9 cellular contexts compared by ENCODE assay signal in the genomic region with DNA sequence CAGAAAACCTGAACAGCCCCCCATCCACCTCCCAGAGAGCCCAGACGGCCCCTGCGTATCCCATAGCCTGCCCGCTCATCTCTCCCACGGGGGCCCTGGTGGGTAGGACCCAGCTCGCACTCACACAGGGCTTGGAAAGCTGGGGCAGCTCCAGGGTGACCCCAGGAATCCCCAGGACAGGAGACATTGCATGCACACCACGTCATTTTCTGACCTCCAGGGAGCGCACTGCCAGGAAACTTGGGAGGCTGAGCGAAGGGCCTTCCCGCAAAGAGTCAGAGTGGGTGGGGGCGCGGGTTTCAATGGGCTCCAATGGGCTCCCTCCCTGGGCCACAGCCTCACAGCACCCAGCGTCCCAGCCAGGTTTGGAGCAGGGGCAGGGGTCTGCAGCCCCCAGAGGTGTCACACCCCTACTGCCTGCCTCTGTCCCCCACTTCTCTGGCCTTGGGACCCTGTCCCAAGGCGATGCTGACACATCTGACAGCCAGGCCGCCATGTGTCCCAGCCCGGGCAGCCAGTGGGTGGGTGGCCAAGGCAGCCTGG. TPM values are rescaled to one million over a fixed set of nuclear protein-coding genes. Genes with fewer than 3 reads are reported as not detected.
DNase-seq lines count a peak whose midpoint lies in the region; ATAC-seq and TF ChIP-seq lines count a peak whose summit lies in the region.
"Had no signal": no experiment of that assay in that cellular context is flagged by ENCODE, and none has a peak within 500 bp of the region (broad histone marks: within the 10 kb centered on the region; RNA-seq: fewer than 3 reads in every experiment).

No MANE protein-coding gene starts in this region.

- no peaks in the 10 kb centered on the region for H3K4me1 Mint-ChIP-seq in activated naive CD8-positive, alpha-beta T cell treated with anti-CD3 and anti-CD28 coated beads for 36 hours

- DNase-seq in HL-60 (ENCODE audit: low read depth in 1 of 2, low spot score in 1 of 2), result no peak
- DNase-seq in ascending aorta (ENCODE audit: low spot score in 2 of 2), result peak; percentile 68 to 92
- peak; percentile 49 for DNase-seq in left lobe of liver (ENCODE audit: low spot score)
- DNase-seq in central memory CD4-positive, alpha-beta T cell, result no peak
- no peak for DNase-seq in caudate nucleus (lab: John Stamatoyannopoulos, UW)
- no peak for DNase-seq in activated naive CD8-positive, alpha-beta T cell treated with anti-CD3 and anti-CD28 coated beads for 36 hours
- DNase-seq: activated T-cell treated with anti-CD3 and anti-CD28 coated beads, Interleukin-2, amount 50 U/mL, for 48 hours had no signal

- H3K36me3 Mint-ChIP-seq in activated naive CD8-positive, alpha-beta T cell treated with anti-CD3 and anti-CD28 coated beads for 36 hours, result no peaks in the 10 kb centered on the region

- H3K4me1 ChIP-seq in ACC112 (ENCODE audit: control insufficient read depth, insufficient read depth, low read length, unreplicated experiment) (peaks cover 40% of the 10 kb centered on the region), ascending aorta (peaks cover 55 to 73% of the 10 kb centered on the region in 2 donors)

- H3K27ac Mint-ChIP-seq in activated naive CD8-positive, alpha-beta T cell treated with anti-CD3 and anti-CD28 coated beads for 36 hours, result no peak overlapping the region

- no peaks in the 10 kb centered on the region for H3K36me3 ChIP-seq in ACC112 (ENCODE audit: insufficient read depth, low read length)
- H3K36me3 ChIP-seq in ascending aorta, result no peaks in the 10 kb centered on the region

- H3K27ac ChIP-seq in ACC112 (ENCODE audit: low read depth, low read length) (peak overlapping the region; percentile 91), HL-60 (replicated peaks) (no peak overlapping the region), ascending aorta (peak overlapping the region; percentile 94 to 96), caudate nucleus (ENCODE audit: low read depth, low read length) (no peak overlapping the region)

- no peaks in the 10 kb centered on the region for H3K27me3 Mint-ChIP-seq in activated naive CD8-positive, alpha-beta T cell treated with anti-CD3 and anti-CD28 coated beads for 36 hours

- no peaks in the 10 kb centered on the region for H3K27me3 ChIP-seq in ACC112 (ENCODE audit: insufficient read depth, low read length)
- peaks cover 3% of the 10 kb centered on the region for H3K27me3 ChIP-seq in HL-60 (ENCODE audit: insufficient read depth, poor library complexity, severe bottlenecking)
- H3K27me3 ChIP-seq in ascending aorta, result no peaks in the 10 kb centered on the region

- H2AFZ ChIP-seq in ACC112 (ENCODE audit: low read length, unreplicated experiment), result no peak overlapping the region

- intact Hi-C loops in ascending aorta (cut with DNase I), result loop anchor here (1.0 to 10.0 kb wide), 5 partner anchors 38 to 574 kb away; a partner anchor contains a TSS

- no peaks in the 10 kb centered on the region for H3K9me3 Mint-ChIP-seq in activated naive CD8-positive, alpha-beta T cell treated with anti-CD3 and anti-CD28 coated beads for 36 hours

- ATAC-seq in left lobe of liver (no peak), HG03095 (IDR thresholded peaks at IDR 0.05; ENCODE audit: unreplicated experiment) (no peak)

- no peaks in the 10 kb centered on the region for H3K79me2 ChIP-seq in ACC112 (ENCODE audit: control insufficient read depth, insufficient read depth, low read length, unreplicated experiment)

- H3K4me3 ChIP-seq in ACC112 (ENCODE audit: low read depth, low read length) (peak overlapping the region; percentile 53; the same call in 1 of the 2 replicates), HL-60 (replicated peaks; ENCODE audit: insufficient read depth, low read length) (no peak overlapping the region), ascending aorta (peak overlapping the region in 1 of 2 donors; percentile 38)

- H3K4me3 Mint-ChIP-seq in activated naive CD8-positive, alpha-beta T cell treated with anti-CD3 and anti-CD28 coated beads for 36 hours, result no peak overlapping the region

- TF ChIP-seq CTCF in HL-60 (IDR thresholded peaks at IDR 0.05; ENCODE audit: insufficient read depth, low read length), result peak; percentile 5
- peak in 1 of 3 experiments; percentile 31 for TF ChIP-seq CTCF in ascending aorta (IDR thresholded peaks at IDR 0.05)

- no peaks in the 10 kb centered on the region for H3K9me3 ChIP-seq in ascending aorta

RNA-seq across cellular contexts. Expression of a gene that starts 8.2 kb away (rescaled TPM):
- total RNA-seq in ascending aorta (not detected), left lobe of liver (0.30 TPM)
- total RNA-seq in activated naive CD8-positive, alpha-beta T cell treated with anti-CD3 and anti-CD28 coated beads for 36 hours, result not detected

RNA-seq across cellular contexts. Expression of a gene that starts 12.2 kb away (rescaled TPM):
- total RNA-seq in ascending aorta (not detected), left lobe of liver (not detected)
- total RNA-seq in activated naive CD8-positive, alpha-beta T cell treated with anti-CD3 and anti-CD28 coated beads for 36 hours, result under 1 TPM in 1 of 2 experiments, not detected in 1; 0.31 TPM

RNA-seq across cellular contexts. Expression of a gene that starts 26.3 kb away (rescaled TPM):
- total RNA-seq in ascending aorta (41.9 TPM), left lobe of liver (3.6 TPM)
- 100 to 1,000 TPM; 147 to 148 TPM for total RNA-seq in activated naive CD8-positive, alpha-beta T cell treated with anti-CD3 and anti-CD28 coated beads for 36 hours

Comparison
In these comparisons a context has a peak if more than half of its experiments do, and no peak if none do; other contexts are left out.
1. H3K27ac ChIP-seq: peak in ACC112 (single experiment) and ascending aorta (2 of 2); none in HL-60 (single experiment) and caudate nucleus (single experiment).
2. DNase-seq: peak in ascending aorta (2 of 2) and left lobe of liver (single experiment); none in HL-60 (0 of 2), central memory CD4-positive, alpha-beta T cell (single experiment), caudate nucleus (0 of 61) and activated naive CD8-positive, alpha-beta T cell treated with anti-CD3 and anti-CD28 coated beads for 36 hours (single experiment).